In genomic region chr15:43903864-43904290, GRCh38 we compare ENCODE assay signal across 8 cellular contexts.
DNase-seq lines count a peak whose midpoint lies in the region; ATAC-seq and TF ChIP-seq lines count a peak whose summit lies in the region.

No MANE protein-coding gene starts in this region.

- no peak for TF ChIP-seq EP300 in transverse colon (IDR thresholded peaks at IDR 0.05; ENCODE audit: low read depth)

- peaks cover 3% of the 10 kb centered on the region for H3K27me3 ChIP-seq in transverse colon

- H3K27ac Mint-ChIP-seq in activated T-cell treated with anti-CD3 and anti-CD28 coated beads, Interleukin-2, amount 50 U/mL, for 72 hours, result no peak overlapping the region

- WGBS in transverse colon (ENCODE audit: low coverage in 1 of 2), 2 donors, result 31% methylated on average over 8 of the region's 8 CpGs; no CpG with 5 or more reads in 1 of the 2 donors

- intact Hi-C loops in transverse colon (cut with DNase I; ENCODE audit: low total_unique reads), result loop anchor here (2.0 kb wide), 1 partner anchor 163 kb away; no protein-coding TSS in a partner anchor

- no peaks in the 10 kb centered on the region for H3K9me3 ChIP-seq in transverse colon

- peak; percentile 71 to 72 for ATAC-seq in activated T-cell treated with anti-CD3 and anti-CD28 coated beads, Interleukin-2, amount 50 U/mL, for 72 hours (replicated peaks in 1 of 2)
- no peak for ATAC-seq in GM18519 (IDR thresholded peaks at IDR 0.05; ENCODE audit: low FRiP score, unreplicated experiment)

- no peaks in the 10 kb centered on the region for H3K36me3 ChIP-seq in transverse colon

- DNase-seq in DMS53 (lab: John Stamatoyannopoulos, UW), result peak; percentile 76
- DNase-seq in HPDE6-E6E7 (ENCODE audit: extremely low spot score), result peak; percentile 49
- DNase-seq in RKO (ENCODE audit: low spot score), result peak; percentile 45
- peak; percentile 62 to 73 for DNase-seq in activated T-cell treated with anti-CD3 and anti-CD28 coated beads, Interleukin-2, amount 50 U/mL, for 72 hours
- DNase-seq in fibroblast of pulmonary artery (ENCODE audit: low read depth), result peak; percentile 75
- peak in 39 of 56 donors; percentile 3 to 72 (median 24) for DNase-seq in nucleus accumbens (lab: John Stamatoyannopoulos, UW)
- DNase-seq in transverse colon, result peak; percentile 48

- H3K4me1 Mint-ChIP-seq in activated T-cell treated with anti-CD3 and anti-CD28 coated beads, Interleukin-2, amount 50 U/mL, for 72 hours (ENCODE audit: low read depth), result peaks cover 6% of the 10 kb centered on the region

- TF ChIP-seq CTCF in fibroblast of pulmonary artery (IDR thresholded peaks at IDR 0.05; ENCODE audit: low read length, missing control alignments) (peak; percentile 81), transverse colon (IDR thresholded peaks at IDR 0.05) (peak; percentile 78 to 84 (median 84))

- in situ Hi-C loops in transverse colon (cut with MboI; ENCODE audit: low pct_ligation_motif_present in 1 of 4, low pct_unique_long_range_greater_than_20kb in 1 of 4, low sequenced_read_pairs in 3 of 4), result loop anchor here in 3 of 4 donors (10.0 to 25.0 kb wide), 2 partner anchors 161 to 308 kb away; no protein-coding TSS in a partner anchor

- H3K9me3 Mint-ChIP-seq in activated T-cell treated with anti-CD3 and anti-CD28 coated beads, Interleukin-2, amount 50 U/mL, for 72 hours, result no peaks in the 10 kb centered on the region

- H3K4me3 ChIP-seq in fibroblast of pulmonary artery (replicated peaks; ENCODE audit: low read depth, low read length) (no peak overlapping the region), transverse colon (no peak overlapping the region)

- H3K27me3 Mint-ChIP-seq in activated T-cell treated with anti-CD3 and anti-CD28 coated beads, Interleukin-2, amount 50 U/mL, for 72 hours (ENCODE audit: low read depth), result no peaks in the 10 kb centered on the region

- no peak overlapping the region for H3K27ac ChIP-seq in transverse colon

- TF ChIP-seq POLR2A in transverse colon (IDR thresholded peaks at IDR 0.05), result no peak

- no peaks in the 10 kb centered on the region for H3K36me3 Mint-ChIP-seq in activated T-cell treated with anti-CD3 and anti-CD28 coated beads, Interleukin-2, amount 50 U/mL, for 72 hours (ENCODE audit: insufficient read depth in 2 of 2)

- H3K4me1 ChIP-seq in transverse colon, result no peaks in the 10 kb centered on the region

- peak overlapping the region in 1 of 2 donors; percentile 55 for H3K4me3 Mint-ChIP-seq in activated T-cell treated with anti-CD3 and anti-CD28 coated beads, Interleukin-2, amount 50 U/mL, for 72 hours

Comparison
In these comparisons a context has a peak if more than half of its experiments do, and no peak if none do; other contexts are left out.
1. DNase-seq: peak in every context shown above with its lines; median percentile 76 in DMS53; 75 in fibroblast of pulmonary artery; 68 in activated T-cell treated with anti-CD3 and anti-CD28 coated beads, Interleukin-2, amount 50 U/mL, for 72 hours; 49 in HPDE6-E6E7; 48 in transverse colon; 45 in RKO; 24 in nucleus accumbens.